2 cellular contexts compared by ENCODE assay signal in genomic region chr1:183882328-183883167, GRCh38.
TF ChIP-seq lines count a peak whose summit lies in the region.

No MANE protein-coding gene starts in this region.

TF ChIP-seq in A549, 52 proteins besides CTCF, POLR2A, EP300 and RAD21 (continued from another document):
- TF ChIP-seq JUNB (IDR thresholded peaks at IDR 0.05), result no peak
- TF ChIP-seq CHD2 (IDR thresholded peaks at IDR 0.05; ENCODE audit: low read length, partially characterized antibody), result no peak
- TF ChIP-seq ELK1 (IDR thresholded peaks at IDR 0.05; ENCODE audit: low read depth, low read length), result no peak
- no peak for TF ChIP-seq SREBF2 (IDR thresholded peaks at IDR 0.05)
- TF ChIP-seq, protein P1, sequence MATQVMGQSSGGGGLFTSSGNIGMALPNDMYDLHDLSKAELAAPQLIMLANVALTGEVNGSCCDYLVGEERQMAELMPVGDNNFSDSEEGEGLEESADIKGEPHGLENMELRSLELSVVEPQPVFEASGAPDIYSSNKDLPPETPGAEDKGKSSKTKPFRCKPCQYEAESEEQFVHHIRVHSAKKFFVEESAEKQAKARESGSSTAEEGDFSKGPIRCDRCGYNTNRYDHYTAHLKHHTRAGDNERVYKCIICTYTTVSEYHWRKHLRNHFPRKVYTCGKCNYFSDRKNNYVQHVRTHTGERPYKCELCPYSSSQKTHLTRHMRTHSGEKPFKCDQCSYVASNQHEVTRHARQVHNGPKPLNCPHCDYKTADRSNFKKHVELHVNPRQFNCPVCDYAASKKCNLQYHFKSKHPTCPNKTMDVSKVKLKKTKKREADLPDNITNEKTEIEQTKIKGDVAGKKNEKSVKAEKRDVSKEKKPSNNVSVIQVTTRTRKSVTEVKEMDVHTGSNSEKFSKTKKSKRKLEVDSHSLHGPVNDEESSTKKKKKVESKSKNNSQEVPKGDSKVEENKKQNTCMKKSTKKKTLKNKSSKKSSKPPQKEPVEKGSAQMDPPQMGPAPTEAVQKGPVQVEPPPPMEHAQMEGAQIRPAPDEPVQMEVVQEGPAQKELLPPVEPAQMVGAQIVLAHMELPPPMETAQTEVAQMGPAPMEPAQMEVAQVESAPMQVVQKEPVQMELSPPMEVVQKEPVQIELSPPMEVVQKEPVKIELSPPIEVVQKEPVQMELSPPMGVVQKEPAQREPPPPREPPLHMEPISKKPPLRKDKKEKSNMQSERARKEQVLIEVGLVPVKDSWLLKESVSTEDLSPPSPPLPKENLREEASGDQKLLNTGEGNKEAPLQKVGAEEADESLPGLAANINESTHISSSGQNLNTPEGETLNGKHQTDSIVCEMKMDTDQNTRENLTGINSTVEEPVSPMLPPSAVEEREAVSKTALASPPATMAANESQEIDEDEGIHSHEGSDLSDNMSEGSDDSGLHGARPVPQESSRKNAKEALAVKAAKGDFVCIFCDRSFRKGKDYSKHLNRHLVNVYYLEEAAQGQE (IDR thresholded peaks at IDR 0.05), result no peak
- no peak for TF ChIP-seq TFCP2L1 (CRISPR knock-in tag; IDR thresholded peaks at IDR 0.05)
- no peak for TF ChIP-seq MAFK (IDR thresholded peaks at IDR 0.05; ENCODE audit: partially characterized antibody)
- TF ChIP-seq ZC3H11A (IDR thresholded peaks at IDR 0.05), result no peak
- TF ChIP-seq, protein P2, sequence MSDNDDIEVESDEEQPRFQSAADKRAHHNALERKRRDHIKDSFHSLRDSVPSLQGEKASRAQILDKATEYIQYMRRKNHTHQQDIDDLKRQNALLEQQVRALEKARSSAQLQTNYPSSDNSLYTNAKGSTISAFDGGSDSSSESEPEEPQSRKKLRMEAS (IDR thresholded peaks at IDR 0.05), result no peak
- no peak for TF ChIP-seq FOSL2 (IDR thresholded peaks at IDR 0.05)
- TF ChIP-seq FOSL2 (CRISPR knock-in tag; IDR thresholded peaks at IDR 0.05), result no peak

TF ChIP-seq in H1, 55 proteins besides CTCF, POLR2A, EP300 and RAD21 (continued from another document):
- TF ChIP-seq EGR1 (IDR thresholded peaks at IDR 0.05; ENCODE audit: borderline replicate concordance, low read depth, low read length), result no peak
- no peak for TF ChIP-seq GABPA (IDR thresholded peaks at IDR 0.05; ENCODE audit: borderline replicate concordance, insufficient read depth, low read length)
- no peak for TF ChIP-seq SP4 (IDR thresholded peaks at IDR 0.05; ENCODE audit: low read length)
- TF ChIP-seq BCL11A (IDR thresholded peaks at IDR 0.05; ENCODE audit: low read depth in 2 of 2, low read length in 2 of 2), result no peak
- TF ChIP-seq TAF7 (optimal IDR thresholded peaks at IDR 0.05; ENCODE audit: borderline replicate concordance, low read depth, low read length), result no peak
- no peak for TF ChIP-seq SP1 (IDR thresholded peaks at IDR 0.05; ENCODE audit: low read depth, low read length)
- no peak for TF ChIP-seq YY1 (IDR thresholded peaks at IDR 0.05; ENCODE audit: low read depth, low read length)
- TF ChIP-seq NANOG (IDR thresholded peaks at IDR 0.05; ENCODE audit: insufficient read depth, low read depth, low read length, poor library complexity, severe bottlenecking), result no peak
- no peak for TF ChIP-seq TEAD4 (IDR thresholded peaks at IDR 0.05; ENCODE audit: low read depth, low read length)
- TF ChIP-seq POLR2AphosphoS5 (IDR thresholded peaks at IDR 0.05; ENCODE audit: low read depth, low read length), result no peak
- TF ChIP-seq BACH1 (IDR thresholded peaks at IDR 0.05; ENCODE audit: low read length), result no peak
- TF ChIP-seq PHF8 (conservative IDR thresholded peaks at IDR 0.05; ENCODE audit: low read depth, low read length), result no peak
- no peak for TF ChIP-seq CBX8 (IDR thresholded peaks at IDR 0.05; ENCODE audit: borderline replicate concordance, low read depth, low read length)
- TF ChIP-seq TCF12 (IDR thresholded peaks at IDR 0.05; ENCODE audit: low read depth, low read length), result no peak
- no peak for TF ChIP-seq MAFK (IDR thresholded peaks at IDR 0.05; ENCODE audit: low read depth, low read length)
- TF ChIP-seq BRCA1 (IDR thresholded peaks at IDR 0.05; ENCODE audit: low read depth, low read length), result no peak
- no peak for TF ChIP-seq JUND (IDR thresholded peaks at IDR 0.05; ENCODE audit: low read length)
TF ChIP-seq in H1: peak in this region for 0.
